In genomic region chr13:30114586-30115256, GRCh38 we compare ENCODE assay signal across 8 cellular contexts.
A peak's percentile ranks its signal among the peaks of the same experiment; 100 is the strongest.
DNase-seq lines count a peak whose midpoint lies in the region; ATAC-seq and TF ChIP-seq lines count a peak whose summit lies in the region.

No MANE protein-coding gene starts in this region.

- POLR2A ChIA-PET in CD4-positive, alpha-beta T cell (lab: Charles Lee): interaction anchor here (0.6 to 4.8 kb wide), 21 partner anchors 12 to 501 kb away, joined by 3 to 61 read pairs (median 3); partner anchors contain the start of genes HMGB1 and UBL3

- no peak overlapping the region for H3K27ac ChIP-seq in CD4-positive, alpha-beta T cell (ENCODE audit: low read depth, low read length)
- H3K27ac ChIP-seq in mesodermal cell (ENCODE audit: low read depth, low read length, severe bottlenecking): peak overlapping the region; percentile 74

- H3K36me3 ChIP-seq in endocrine pancreas (ENCODE audit: control insufficient read depth, insufficient read depth, low read length) (no peaks in the 10 kb centered on the region), mesodermal cell (ENCODE audit: control insufficient read depth, insufficient read depth, low read length) (no peaks in the 10 kb centered on the region)

- H3K27ac Mint-ChIP-seq in CD4-positive, alpha-beta T cell: peak overlapping the region; percentile 78

- H3K9me3 Mint-ChIP-seq in CD4-positive, alpha-beta T cell: no peaks in the 10 kb centered on the region

- peak overlapping the region; percentile 91 for H3K4me3 Mint-ChIP-seq in CD4-positive, alpha-beta T cell

- H3K36me3 Mint-ChIP-seq in CD4-positive, alpha-beta T cell (ENCODE audit: low read depth): no peaks in the 10 kb centered on the region

- peak; percentile 85 to 97 (median 95) for DNase-seq in CD4-positive, alpha-beta T cell
- peak; percentile 72 for DNase-seq in NCI-H82 treated with DMSO at 0.1 percent for 48 hours (lab: John Stamatoyannopoulos, UW; ENCODE audit: unreplicated experiment)
- DNase-seq in activated CD8-positive, alpha-beta memory T cell treated with anti-CD3 and anti-CD28 coated beads for 4 hours (ENCODE audit: low read depth in 2 of 2): peak; percentile 82 to 89
- DNase-seq in stimulated activated CD8-positive, alpha-beta memory T cell treated with anti-CD3 and anti-CD28 coated beads, Interleukin-15, amount 100 ng/mL, for 4 hours (ENCODE audit: low read depth in 2 of 2): peak; percentile 81 to 86

- H3K4me1 ChIP-seq in endocrine pancreas (ENCODE audit: control insufficient read depth, insufficient read depth, low read length) (peaks cover 4% of the 10 kb centered on the region), mesodermal cell (ENCODE audit: control insufficient read depth, insufficient read depth, low read length, poor library complexity, severe bottlenecking) (peaks cover 20% of the 10 kb centered on the region)

- ATAC-seq in CD4-positive, alpha-beta T cell (ENCODE audit: poor library complexity): peak; percentile 88
- ATAC-seq in GM19372 (IDR thresholded peaks at IDR 0.05; ENCODE audit: low read depth, unreplicated experiment): peak; percentile 87
- ATAC-seq in HG03558 (IDR thresholded peaks at IDR 0.05; ENCODE audit: extremely low read depth, unreplicated experiment): peak; percentile 66

- intact Hi-C loops in CD4-positive, alpha-beta T cell (cut with DNase I, micrococcal nuclease): loop anchor here (1.0 to 5.0 kb wide), 7 partner anchors 157 to 688 kb away; partner anchors contain the start of gene SLC7A1 (in 1 of the 2)

- H3K9ac ChIP-seq in endocrine pancreas (ENCODE audit: control insufficient read depth, insufficient read depth, low read length): peak overlapping the region; percentile 60

- peak overlapping the region; percentile 81 for H3K4me3 ChIP-seq in endocrine pancreas (ENCODE audit: control insufficient read depth, insufficient read depth, low read length)
- H3K4me3 ChIP-seq in mesodermal cell (ENCODE audit: extremely low read depth, insufficient read depth, low read length, poor library complexity, severe bottlenecking): peak overlapping the region; percentile 45

- no peaks in the 10 kb centered on the region for H3K27me3 Mint-ChIP-seq in CD4-positive, alpha-beta T cell

- peak; percentile 86 for TF ChIP-seq CTCF in CD4-positive, alpha-beta T cell (IDR thresholded peaks at IDR 0.05)

- H3K27me3 ChIP-seq in CD4-positive, alpha-beta T cell (ENCODE audit: control insufficient read depth, insufficient read depth, low read length): no peaks in the 10 kb centered on the region
- H3K27me3 ChIP-seq in endocrine pancreas (ENCODE audit: control insufficient read depth, insufficient read depth, low read length): no peaks in the 10 kb centered on the region

- peaks cover 44% of the 10 kb centered on the region for H3K4me1 Mint-ChIP-seq in CD4-positive, alpha-beta T cell (ENCODE audit: low read depth)

- 0 to 1% methylated on average over 46 to 59 of the region's 67 CpGs for WGBS in mesodermal cell (ENCODE audit: insufficient coverage in 2 of 2), 2 experiments

- no peaks in the 10 kb centered on the region for H3K9me3 ChIP-seq in CD4-positive, alpha-beta T cell (ENCODE audit: control insufficient read depth, low read length)
- no peaks in the 10 kb centered on the region for H3K9me3 ChIP-seq in endocrine pancreas (ENCODE audit: control insufficient read depth, low read length)
- no peaks in the 10 kb centered on the region for H3K9me3 ChIP-seq in mesodermal cell (ENCODE audit: control insufficient read depth, low read length)

- CTCF ChIA-PET in CD4-positive, alpha-beta T cell (lab: Charles Lee): interaction anchor here (0.6 to 6.1 kb wide), 44 partner anchors 11 to 653 kb away, joined by 3 to 100 read pairs (median 4); no protein-coding TSS in a partner anchor
